In genomic region chr21:43957128-43957571, GRCh38 we compare ENCODE assay signal across 1 cellular context.
TF ChIP-seq lines count a peak whose summit lies in the region.

No MANE protein-coding gene starts in this region.

TF ChIP-seq in IMR-90, 13 proteins besides CTCF, POLR2A, EP300 and RAD21 (continued from another document):
- TF ChIP-seq USF2 (IDR thresholded peaks at IDR 0.05; ENCODE audit: low read depth, low read length) (no peak), FOS (IDR thresholded peaks at IDR 0.05; ENCODE audit: low read depth, low read length) (no peak)
